ENCODE assay signal across 9 cellular contexts in the genomic region with DNA sequence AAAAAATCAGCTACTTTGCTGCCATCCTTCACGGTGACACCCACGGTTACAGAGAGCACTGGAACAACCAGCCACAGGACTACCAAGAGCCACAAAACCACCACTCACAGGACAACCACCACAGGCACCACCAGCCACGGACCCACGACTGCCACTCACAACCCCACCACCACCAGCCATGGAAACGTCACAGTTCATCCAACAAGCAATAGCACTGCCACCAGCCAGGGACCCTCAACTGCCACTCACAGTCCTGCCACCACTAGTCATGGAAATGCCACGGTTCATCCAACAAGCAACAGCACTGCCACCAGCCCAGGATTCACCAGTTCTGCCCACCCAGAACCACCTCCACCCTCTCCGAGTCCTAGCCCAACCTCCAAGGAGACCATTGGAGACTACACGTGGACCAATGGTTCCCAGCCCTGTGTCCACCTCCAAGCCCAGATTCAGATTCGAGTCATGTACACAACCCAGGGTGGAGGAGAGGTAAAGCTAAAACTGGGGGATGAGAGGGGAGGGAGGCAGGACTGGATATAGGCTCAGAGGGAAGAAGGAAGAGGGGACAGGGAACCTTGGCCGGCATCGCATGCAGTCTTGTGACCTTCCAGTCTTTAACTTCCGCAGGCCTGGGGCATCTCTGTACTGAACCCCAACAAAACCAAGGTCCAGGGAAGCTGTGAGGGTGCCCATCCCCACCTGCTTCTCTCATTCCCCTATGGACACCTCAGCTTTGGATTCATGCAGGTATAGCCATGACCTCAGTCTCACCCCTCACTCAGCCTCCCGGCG. TPM values are rescaled to one million over a fixed set of nuclear protein-coding genes. Genes with fewer than 3 reads are reported as not detected.
DNase-seq lines count a peak whose midpoint lies in the region; ATAC-seq and TF ChIP-seq lines count a peak whose summit lies in the region.
"Had no signal": no experiment of that assay in that cellular context is flagged by ENCODE, and none has a peak within 500 bp of the region (broad histone marks: within the 10 kb centered on the region; RNA-seq: fewer than 3 reads in every experiment).

No MANE protein-coding gene starts in this region.

- H3K27me3 ChIP-seq in esophagus (ENCODE audit: control insufficient read depth in 1 of 2, insufficient read depth in 2 of 2, low read length in 2 of 2): no peaks in the 10 kb centered on the region

- ATAC-seq in GM19328 (IDR thresholded peaks at IDR 0.05; ENCODE audit: unreplicated experiment) (peak; percentile 3), HG03139 (IDR thresholded peaks at IDR 0.05; ENCODE audit: unreplicated experiment) (no peak)

- no peaks in the 10 kb centered on the region for H3K9me3 ChIP-seq in esophagus (ENCODE audit: control insufficient read depth in 2 of 2, insufficient read depth in 1 of 2, low read depth in 1 of 2, low read length in 1 of 2)

- WGBS in esophagus, 2 donors: 58 to 67% methylated on average over 14 of the region's 14 CpGs

- DNase-seq in NCI-H446 (lab: John Stamatoyannopoulos, UW): no peak
- DNase-seq in stimulated activated naive CD4-positive, alpha-beta T cell (lab: John Stamatoyannopoulos, UW): no peak
- DNase-seq in occipital lobe (lab: John Stamatoyannopoulos, UW): no peak
- DNase-seq: NCI-H2227 treated with DMSO at 0.1 percent for 48 hours had no signal

- peaks cover 18 to 36% of the 10 kb centered on the region in 2 donors for H3K36me3 ChIP-seq in esophagus (ENCODE audit: control insufficient read depth in 2 of 2, insufficient read depth in 2 of 2, low read length in 1 of 2)

- H3K4me3 ChIP-seq in esophagus (ENCODE audit: low read depth in 1 of 2, low read length in 2 of 2) (peak overlapping the region; percentile 23 to 46), skin epidermis (peak overlapping the region; percentile 4 to 57 (median 16))

- H3K27ac ChIP-seq in esophagus (ENCODE audit: low read depth in 2 of 2, low read length in 1 of 2) (peak overlapping the region; percentile 96 to 99), skin epidermis (peak overlapping the region; percentile 43 to 99 (median 92))

- TF ChIP-seq POLR2A in Raji (IDR thresholded peaks at IDR 0.05; ENCODE audit: insufficient read depth, low read depth, low read length): 0 out of 2 replicates have a peak, but pooled peaks have one; percentile 0

- H3K4me1 ChIP-seq in esophagus (ENCODE audit: control insufficient read depth in 2 of 2, insufficient read depth in 2 of 2, low read length in 1 of 2): peaks cover 6 to 41% of the 10 kb centered on the region in 2 donors

RNA-seq across cellular contexts. Expression of gene CD68, which starts 0.6 kb away (rescaled TPM):
- 10 to 100 TPM; 30.5 to 62.4 TPM for polyA plus RNA-seq in esophagus
- 0.62 TPM for total RNA-seq in occipital lobe

RNA-seq across cellular contexts. Expression of gene MPDU1, which starts 3.6 kb away (rescaled TPM):
- polyA plus RNA-seq in esophagus: 10 to 100 TPM; 56.9 to 60.0 TPM
- total RNA-seq in occipital lobe: 34.8 TPM

RNA-seq across cellular contexts. Expression of gene SOX15, which starts 9.9 kb away (rescaled TPM):
- 10 to 100 TPM; 73.3 to 94.3 TPM for polyA plus RNA-seq in esophagus
- 0.47 TPM for total RNA-seq in occipital lobe

RNA-seq across cellular contexts. Expression of gene SENP3, which starts 18.3 kb away (rescaled TPM):
- polyA plus RNA-seq in esophagus: 10 to 100 TPM; 21.6 to 33.6 TPM
- total RNA-seq in occipital lobe: 84.8 TPM

RNA-seq across cellular contexts. Expression of gene TNFSF13, which starts 21.5 kb away (rescaled TPM):
- 1 to 10 TPM; 5.4 to 5.6 TPM for polyA plus RNA-seq in esophagus
- total RNA-seq in occipital lobe: 0.31 TPM
